In genomic region chr3:112407214-112407887, GRCh38 we compare ENCODE assay signal across 13 cellular contexts.
DNase-seq lines count a peak whose midpoint lies in the region; ATAC-seq and TF ChIP-seq lines count a peak whose summit lies in the region.
"Had no signal": no experiment of that assay in that cellular context is flagged by ENCODE, and none has a peak within 500 bp of the region (broad histone marks: within the 10 kb centered on the region; RNA-seq: fewer than 3 reads in every experiment).

No MANE protein-coding gene starts in this region.

- H3K27ac Mint-ChIP-seq in CD4-positive, alpha-beta T cell: no peak overlapping the region
- H3K27ac Mint-ChIP-seq: activated naive CD4-positive, alpha-beta T cell treated with anti-CD3 and anti-CD28 coated beads, Interleukin-2, amount 50 U/mL, for 24 hours; type B pancreatic cell had no signal

- POLR2A ChIA-PET in CD4-positive, alpha-beta T cell (lab: Charles Lee): no interaction called here

- H3K36me3 Mint-ChIP-seq in CD4-positive, alpha-beta T cell (ENCODE audit: low read depth): no peaks in the 10 kb centered on the region
- H3K36me3 Mint-ChIP-seq: activated naive CD4-positive, alpha-beta T cell treated with anti-CD3 and anti-CD28 coated beads, Interleukin-2, amount 50 U/mL, for 24 hours; type B pancreatic cell had no signal

- peaks cover 1% of the 10 kb centered on the region for H3K4me1 Mint-ChIP-seq in CD4-positive, alpha-beta T cell (ENCODE audit: low read depth)

- DNase-seq in renal cortical epithelial cell (ENCODE audit: low read depth): peak; percentile 77
- DNase-seq in NCI-H2107 (lab: John Stamatoyannopoulos, UW): no peak
- no peak for DNase-seq in GM10266 (ENCODE audit: extremely low spot score)
- DNase-seq in CD4-positive, alpha-beta T cell: no peak
- DNase-seq: DMS 273 treated with DMSO at 0.1 percent for 48 hours, left ventricle myocardium inferior, NCI-H2081 had no signal

- ATAC-seq in GM18870 (IDR thresholded peaks at IDR 0.05; ENCODE audit: unreplicated experiment): peak; percentile 37
- ATAC-seq in HG03064 (IDR thresholded peaks at IDR 0.05; ENCODE audit: low read depth, unreplicated experiment): peak; percentile 67
- no peak for ATAC-seq in GM21737 (IDR thresholded peaks at IDR 0.05; ENCODE audit: unreplicated experiment)
- no peak for ATAC-seq in CD4-positive, alpha-beta T cell (ENCODE audit: poor library complexity)

- TF ChIP-seq CTCF in GM10266 (IDR thresholded peaks at IDR 0.05; ENCODE audit: control insufficient read depth, insufficient read depth, low read depth, missing control alignments): no peak
- TF ChIP-seq CTCF in CD4-positive, alpha-beta T cell (IDR thresholded peaks at IDR 0.05): no peak

- H3K4me3 Mint-ChIP-seq in CD4-positive, alpha-beta T cell: no peak overlapping the region
- H3K4me3 Mint-ChIP-seq: activated naive CD4-positive, alpha-beta T cell treated with anti-CD3 and anti-CD28 coated beads, Interleukin-2, amount 50 U/mL, for 24 hours; type B pancreatic cell had no signal

- H3K27me3 Mint-ChIP-seq in CD4-positive, alpha-beta T cell: no peaks in the 10 kb centered on the region
- H3K27me3 Mint-ChIP-seq: activated naive CD4-positive, alpha-beta T cell treated with anti-CD3 and anti-CD28 coated beads, Interleukin-2, amount 50 U/mL, for 24 hours; type B pancreatic cell had no signal

- H3K27me3 ChIP-seq in CD4-positive, alpha-beta T cell (ENCODE audit: control insufficient read depth, insufficient read depth, low read length): no peaks in the 10 kb centered on the region

- no peaks in the 10 kb centered on the region for H3K9me3 Mint-ChIP-seq in CD4-positive, alpha-beta T cell
- H3K9me3 Mint-ChIP-seq: activated naive CD4-positive, alpha-beta T cell treated with anti-CD3 and anti-CD28 coated beads, Interleukin-2, amount 50 U/mL, for 24 hours; type B pancreatic cell had no signal

- H3K9me3 ChIP-seq in CD4-positive, alpha-beta T cell (ENCODE audit: control insufficient read depth, low read length): no peaks in the 10 kb centered on the region
- H3K9me3 ChIP-seq: left ventricle myocardium inferior had no signal

- H3K27ac ChIP-seq in cingulate gyrus (ENCODE audit: low read depth, low read length): peak overlapping the region; percentile 65
- no peak overlapping the region for H3K27ac ChIP-seq in CD4-positive, alpha-beta T cell (ENCODE audit: low read depth, low read length)
- H3K27ac ChIP-seq: left ventricle myocardium inferior had no signal

- CTCF ChIA-PET in CD4-positive, alpha-beta T cell (lab: Charles Lee): no interaction called here

- intact Hi-C loops in CD4-positive, alpha-beta T cell (cut with DNase I, micrococcal nuclease): no loop called here

Comparison
In these comparisons a context has a peak if more than half of its experiments do, and no peak if none do; other contexts are left out.
1. ATAC-seq: peak in GM18870 (single experiment) and HG03064 (single experiment); none in GM21737 (single experiment) and CD4-positive, alpha-beta T cell (single experiment).